Comparison of ENCODE assay signal across 9 cellular contexts in the genomic region with DNA sequence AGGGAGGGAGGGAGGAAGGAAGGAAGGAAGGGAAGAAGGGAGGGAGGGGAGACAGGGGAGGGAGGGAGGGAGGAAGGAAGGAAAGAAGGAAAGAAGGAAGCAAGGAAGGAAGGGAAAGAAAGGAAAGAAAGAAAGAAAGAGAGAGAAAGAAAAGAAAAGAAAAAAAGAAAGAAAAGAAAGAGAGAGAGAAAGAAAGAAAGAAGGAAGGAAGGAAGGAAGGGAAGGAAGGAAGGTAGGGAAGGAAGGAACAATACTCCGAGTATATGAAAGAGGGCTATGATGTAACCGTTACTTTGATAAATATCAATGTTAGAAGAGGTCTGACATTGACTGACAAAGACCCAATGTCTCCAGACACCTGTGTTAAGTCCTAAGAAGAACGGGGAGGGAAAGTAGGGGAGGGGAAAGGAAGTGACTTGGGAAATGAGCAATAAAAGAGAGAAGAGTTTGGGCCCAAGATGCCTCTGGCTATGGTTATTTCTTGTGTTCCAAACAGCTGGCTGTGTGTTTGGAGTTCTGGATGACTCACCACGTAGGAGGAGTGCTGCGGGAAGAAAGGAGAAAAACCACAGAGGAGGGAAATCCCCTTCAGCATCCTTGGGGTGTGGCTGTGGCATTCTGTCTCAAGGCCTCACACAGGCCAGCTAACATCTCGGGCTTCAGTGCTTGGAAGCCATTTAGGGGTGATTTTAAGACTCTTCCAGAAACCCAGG. TPM values are rescaled to one million over a fixed set of nuclear protein-coding genes. Genes with fewer than 3 reads are reported as not detected.
A peak's percentile ranks its signal among the peaks of the same experiment; 100 is the strongest.
DNase-seq lines count a peak whose midpoint lies in the region; ATAC-seq and TF ChIP-seq lines count a peak whose summit lies in the region.
"Had no signal": no experiment of that assay in that cellular context is flagged by ENCODE, and none has a peak within 500 bp of the region (broad histone marks: within the 10 kb centered on the region; RNA-seq: fewer than 3 reads in every experiment).

No MANE protein-coding gene starts in this region.

- in situ Hi-C loops in transverse colon (cut with MboI; ENCODE audit: low pct_ligation_motif_present in 1 of 4, low pct_unique_long_range_greater_than_20kb in 1 of 4, low sequenced_read_pairs in 3 of 4): no loop called here

- H3K36me3 ChIP-seq in right atrium auricular region (no peaks in the 10 kb centered on the region), left ventricle myocardium inferior (no peaks in the 10 kb centered on the region), transverse colon (no peaks in the 10 kb centered on the region)

- no peak for TF ChIP-seq EP300 in transverse colon (IDR thresholded peaks at IDR 0.05; ENCODE audit: low read depth)

- H3K27me3 Mint-ChIP-seq in T-helper 17 cell (peaks cover 19% of the 10 kb centered on the region), natural killer cell (ENCODE audit: low read depth in 2 of 2) (peaks cover 15 to 21% of the 10 kb centered on the region in 2 donors)

- H3K4me3 ChIP-seq in right atrium auricular region: no peak overlapping the region
- no peak overlapping the region for H3K4me3 ChIP-seq in left ventricle myocardium inferior
- no peak overlapping the region for H3K4me3 ChIP-seq in transverse colon

- H3K4me3 Mint-ChIP-seq in T-helper 17 cell: no peak overlapping the region
- H3K4me3 Mint-ChIP-seq in natural killer cell: no peak overlapping the region

- H3K4me1 ChIP-seq in right atrium auricular region (peaks cover 0 to 6% of the 10 kb centered on the region in 2 donors), left ventricle myocardium inferior (peaks cover 28% of the 10 kb centered on the region), transverse colon (no peaks in the 10 kb centered on the region)

- intact Hi-C loops in Right ventricle myocardium inferior (cut with DNase I) (no loop called here), left ventricle myocardium inferior (cut with micrococcal nuclease) (no loop called here), transverse colon (cut with DNase I; ENCODE audit: low total_unique reads) (no loop called here), natural killer cell (cut with micrococcal nuclease) (no loop called here)

- no peaks in the 10 kb centered on the region for H3K9me3 Mint-ChIP-seq in natural killer cell

- TF ChIP-seq CTCF in right atrium auricular region (IDR thresholded peaks at IDR 0.05) (no peak), left ventricle myocardium inferior (IDR thresholded peaks at IDR 0.05; ENCODE audit: borderline replicate concordance) (no peak), transverse colon (IDR thresholded peaks at IDR 0.05) (no peak), natural killer cell (IDR thresholded peaks at IDR 0.05) (no peak)

- H3K27me3 ChIP-seq in right atrium auricular region (no peaks in the 10 kb centered on the region), left ventricle myocardium inferior (ENCODE audit: low read depth) (no peaks in the 10 kb centered on the region), transverse colon (no peaks in the 10 kb centered on the region)

- peaks cover 10% of the 10 kb centered on the region for H3K4me1 Mint-ChIP-seq in T-helper 17 cell
- no peaks in the 10 kb centered on the region for H3K4me1 Mint-ChIP-seq in natural killer cell

- H3K27ac ChIP-seq in right atrium auricular region: peak overlapping the region in 1 of 2 donors; percentile 3
- H3K27ac ChIP-seq in left ventricle myocardium inferior (replicated peaks): peak overlapping the region; percentile 41
- no peak overlapping the region for H3K27ac ChIP-seq in transverse colon

- WGBS in transverse colon (ENCODE audit: low coverage in 1 of 2), 2 donors: 19 to 26% methylated on average over 6 of the region's 6 CpGs

- H3K27ac Mint-ChIP-seq in T-helper 17 cell: no peak overlapping the region
- H3K27ac Mint-ChIP-seq in natural killer cell: no peak overlapping the region

- no peak for TF ChIP-seq POLR2A in transverse colon (IDR thresholded peaks at IDR 0.05)

- ATAC-seq in Right ventricle myocardium inferior (peak; percentile 93), T-helper 17 cell (peak; percentile 42), natural killer cell (no peak), GM21423 (IDR thresholded peaks at IDR 0.05; ENCODE audit: unreplicated experiment) (no peak)

- no peaks in the 10 kb centered on the region for H3K9me3 ChIP-seq in right atrium auricular region
- no peaks in the 10 kb centered on the region for H3K9me3 ChIP-seq in T-helper 17 cell (ENCODE audit: control insufficient read depth, low read length, poor library complexity, severe bottlenecking)
- H3K9me3 ChIP-seq in left ventricle myocardium inferior (replicated peaks): no peaks in the 10 kb centered on the region
- no peaks in the 10 kb centered on the region for H3K9me3 ChIP-seq in transverse colon

- H3K36me3 Mint-ChIP-seq in T-helper 17 cell (ENCODE audit: low read depth) (no peaks in the 10 kb centered on the region), natural killer cell (no peaks in the 10 kb centered on the region)

- DNase-seq in Right ventricle myocardium inferior (ENCODE audit: missing footprints) (no peak), right atrium auricular region (ENCODE audit: low spot score) (no peak), T-helper 17 cell (no peak), left ventricle myocardium inferior (peak; percentile 23), transverse colon (peak; percentile 12), HuH-7 (ENCODE audit: low spot score) (no peak), natural killer cell (no peak)
- DNase-seq: GF-D8 had no signal

RNA-seq across cellular contexts. Expression of gene RXRG, which starts 37.0 kb away (rescaled TPM):
- total RNA-seq in Right ventricle myocardium inferior (3.1 TPM), right atrium auricular region (1 to 10 TPM; 1.2 to 3.3 TPM), T-helper 17 cell (not detected), left ventricle myocardium inferior (9.3 TPM), transverse colon (under 1 TPM in 1 of 4 donors, not detected in 3; 0.96 TPM), natural killer cell (not detected)

Comparison
In these comparisons a context has a peak if more than half of its experiments do, and no peak if none do; other contexts are left out.
1. DNase-seq: peak in left ventricle myocardium inferior (single experiment) and transverse colon (single experiment); none in Right ventricle myocardium inferior (single experiment), right atrium auricular region (single experiment), T-helper 17 cell (0 of 3), HuH-7 (single experiment) and natural killer cell (single experiment).
2. ATAC-seq: peak in Right ventricle myocardium inferior (single experiment) and T-helper 17 cell (single experiment); none in natural killer cell (0 of 3) and GM21423 (single experiment).